ENCODE assay signal across 21 cellular contexts in the genomic region with DNA sequence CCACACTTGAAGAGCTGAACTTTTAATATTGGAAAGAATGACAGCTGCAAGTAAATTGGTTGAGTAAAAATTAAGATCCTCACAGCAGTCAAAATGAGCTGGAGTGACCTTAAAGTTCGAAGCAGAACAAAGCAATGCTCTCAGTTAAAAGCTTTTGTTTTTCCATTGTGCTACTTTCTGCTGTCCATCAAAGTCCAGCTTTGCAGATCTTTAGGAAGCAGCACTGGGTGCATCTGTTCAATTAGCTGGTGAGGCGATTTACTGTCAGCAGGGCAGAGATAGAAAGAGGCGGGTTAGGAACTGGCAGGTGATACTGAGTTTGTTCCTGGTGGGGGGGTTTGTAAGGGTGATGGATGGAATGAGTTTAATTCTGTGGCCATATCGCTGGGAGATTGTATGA.
DNase-seq lines count a peak whose midpoint lies in the region; TF ChIP-seq lines count a peak whose summit lies in the region.
"Had no signal": no experiment of that assay in that cellular context is flagged by ENCODE, and none has a peak within 500 bp of the region (broad histone marks: within the 10 kb centered on the region; RNA-seq: fewer than 3 reads in every experiment).

No MANE protein-coding gene starts in this region.

- DNase-seq in BE2C, result peak; percentile 31
- DNase-seq in NCI-H2081 (lab: John Stamatoyannopoulos, UW), result peak; percentile 46 to 88
- DNase-seq in midbrain (lab: John Stamatoyannopoulos, UW), result peak; percentile 43
- DNase-seq in PC-9, result no peak
- no peak for DNase-seq in NOMO-1 treated with dmso at 0.1 percent for 144 hours (lab: John Stamatoyannopoulos, UW; ENCODE audit: unreplicated experiment)
- DNase-seq in dermis blood vessel endothelial cell, result no peak
- DNase-seq: activated CD4-positive, alpha-beta memory T cell treated with anti-CD3 and anti-CD28 coated beads, Interleukin-2, amount 10 ng/mL, durations not matched to agents 7 days and 5 days; activated naive CD8-positive, alpha-beta T cell treated with anti-CD3 and anti-CD28 coated beads for 36 hours; HCEC 1CT; heart right ventricle; naive thymus-derived CD4-positive, alpha-beta T cell; NCI-H2029; ovary; spleen; stimulated activated CD4-positive, alpha-beta T cell treated with anti-CD3 and anti-CD28 coated beads, Interleukin-2, amount 100 ng/mL, for 48 hours had no signal

- H3K4me1 ChIP-seq in BE2C, result peaks cover 6% of the 10 kb centered on the region; the same call in 1 of the 2 replicates
- H3K4me1 ChIP-seq in PC-9 (replicated peaks; ENCODE audit: insufficient read depth), result no peaks in the 10 kb centered on the region
- H3K4me1 ChIP-seq: ascending aorta, heart right ventricle, right atrium auricular region, spleen, suprapubic skin had no signal

- no TSS peak for BruUV-seq in PC-9 (replicated peaks; lab: Mats Ljungman, UMichigan)

- CTCF ChIA-PET in PC-9 (lab: Charles Lee), result no interaction called here

- no peak overlapping the region for H2AFZ ChIP-seq in PC-9

- no peaks in the 10 kb centered on the region for H3K79me2 ChIP-seq in PC-9 (ENCODE audit: low read depth)

- H3K36me3 ChIP-seq in BE2C (no peaks in the 10 kb centered on the region), PC-9 (ENCODE audit: low read depth) (no peaks in the 10 kb centered on the region)
- H3K36me3 ChIP-seq: heart right ventricle, ovary, right atrium auricular region, spleen, suprapubic skin had no signal

- H3K9me3 Mint-ChIP-seq in brain, result no peaks in the 10 kb centered on the region
- H3K9me3 Mint-ChIP-seq: activated CD4-positive, alpha-beta memory T cell treated with anti-CD3 and anti-CD28 coated beads, Interleukin-2, amount 10 ng/mL, durations not matched to agents 7 days and 5 days; activated naive CD8-positive, alpha-beta T cell treated with anti-CD3 and anti-CD28 coated beads for 36 hours; central memory CD8-positive, alpha-beta T cell; naive thymus-derived CD4-positive, alpha-beta T cell had no signal

- intact Hi-C loops in PC-9 (cut with micrococcal nuclease; ENCODE audit: unreplicated experiment), result no loop called here

- no peaks in the 10 kb centered on the region for H3K9me2 ChIP-seq in PC-9 (ENCODE audit: insufficient read depth)

- H3K36me3 Mint-ChIP-seq in brain, result no peaks in the 10 kb centered on the region
- H3K36me3 Mint-ChIP-seq: activated naive CD8-positive, alpha-beta T cell treated with anti-CD3 and anti-CD28 coated beads for 36 hours; naive thymus-derived CD4-positive, alpha-beta T cell; stimulated activated effector memory CD8-positive, alpha-beta T cell treated with anti-CD3 and anti-CD28 coated beads, Interleukin-12 subunit alpha, Interleukin-12 subunit beta, amount 100 ng/mL, for 72 hours had no signal

- H3K4me2 ChIP-seq in PC-9, result no peak overlapping the region

- no peaks in the 10 kb centered on the region for H3K27me3 ChIP-seq in BE2C
- no peaks in the 10 kb centered on the region for H3K27me3 ChIP-seq in PC-9 (ENCODE audit: insufficient read depth, low read depth)
- H3K27me3 ChIP-seq: ascending aorta, heart right ventricle, ovary, right atrium auricular region, spleen, suprapubic skin had no signal

- no peaks in the 10 kb centered on the region for H3K9me3 ChIP-seq in BE2C
- H3K9me3 ChIP-seq in PC-9 (ENCODE audit: insufficient read depth, low read depth), result no peaks in the 10 kb centered on the region
- H3K9me3 ChIP-seq: ascending aorta, heart right ventricle, ovary, right atrium auricular region, spleen, suprapubic skin had no signal

- POLR2A ChIA-PET in PC-9 (lab: Charles Lee; ENCODE audit: unreplicated experiment), result no interaction called here

- H3K27ac ChIP-seq in PC-9, result no peak overlapping the region
- H3K27ac ChIP-seq: ascending aorta, heart right ventricle, ovary, right atrium auricular region, spleen, suprapubic skin had no signal

- H3K4me3 ChIP-seq in BE2C (ENCODE audit: low read depth, low read length) (no peak overlapping the region), PC-9 (no peak overlapping the region)
- H3K4me3 ChIP-seq: ascending aorta, heart right ventricle, ovary, right atrium auricular region, spleen, suprapubic skin had no signal

- H3K4me3 Mint-ChIP-seq in brain, result peak overlapping the region in 4 of 5 experiments; percentile 14 to 64 (median 36)
- H3K4me3 Mint-ChIP-seq: activated CD4-positive, alpha-beta memory T cell treated with anti-CD3 and anti-CD28 coated beads, Interleukin-2, amount 10 ng/mL, durations not matched to agents 7 days and 5 days; activated naive CD8-positive, alpha-beta T cell treated with anti-CD3 and anti-CD28 coated beads for 36 hours; central memory CD8-positive, alpha-beta T cell; naive thymus-derived CD4-positive, alpha-beta T cell; stimulated activated effector memory CD8-positive, alpha-beta T cell treated with anti-CD3 and anti-CD28 coated beads, Interleukin-12 subunit alpha, Interleukin-12 subunit beta, amount 100 ng/mL, for 72 hours had no signal

- TF ChIP-seq CTCF in BE2C (IDR thresholded peaks at IDR 0.05; ENCODE audit: low read depth, low read length), result no peak
- no peak for TF ChIP-seq CTCF in brain (conservative IDR thresholded peaks at IDR 0.05)
- no peak for TF ChIP-seq CTCF in PC-9 (conservative IDR thresholded peaks at IDR 0.05)

- H3F3A ChIP-seq in PC-9 (ENCODE audit: insufficient read depth, low read depth), result no peaks in the 10 kb centered on the region

- no peaks in the 10 kb centered on the region for H4K20me1 ChIP-seq in PC-9 (ENCODE audit: insufficient read depth)

- H3K4me1 Mint-ChIP-seq in brain, result peaks cover 33% of the 10 kb centered on the region
- H3K4me1 Mint-ChIP-seq: activated CD4-positive, alpha-beta memory T cell treated with anti-CD3 and anti-CD28 coated beads, Interleukin-2, amount 10 ng/mL, durations not matched to agents 7 days and 5 days; activated naive CD8-positive, alpha-beta T cell treated with anti-CD3 and anti-CD28 coated beads for 36 hours; central memory CD8-positive, alpha-beta T cell; naive thymus-derived CD4-positive, alpha-beta T cell; stimulated activated effector memory CD8-positive, alpha-beta T cell treated with anti-CD3 and anti-CD28 coated beads, Interleukin-12 subunit alpha, Interleukin-12 subunit beta, amount 100 ng/mL, for 72 hours had no signal

- peak overlapping the region in 3 of 5 experiments; percentile 23 to 75 (median 68) for H3K27ac Mint-ChIP-seq in brain
- H3K27ac Mint-ChIP-seq: activated CD4-positive, alpha-beta memory T cell treated with anti-CD3 and anti-CD28 coated beads, Interleukin-2, amount 10 ng/mL, durations not matched to agents 7 days and 5 days; activated naive CD8-positive, alpha-beta T cell treated with anti-CD3 and anti-CD28 coated beads for 36 hours; naive thymus-derived CD4-positive, alpha-beta T cell; stimulated activated effector memory CD8-positive, alpha-beta T cell treated with anti-CD3 and anti-CD28 coated beads, Interleukin-12 subunit alpha, Interleukin-12 subunit beta, amount 100 ng/mL, for 72 hours had no signal

- H3K27me3 Mint-ChIP-seq in brain, result peaks cover 3% of the 10 kb centered on the region
- H3K27me3 Mint-ChIP-seq: activated CD4-positive, alpha-beta memory T cell treated with anti-CD3 and anti-CD28 coated beads, Interleukin-2, amount 10 ng/mL, durations not matched to agents 7 days and 5 days; activated naive CD8-positive, alpha-beta T cell treated with anti-CD3 and anti-CD28 coated beads for 36 hours; central memory CD8-positive, alpha-beta T cell; naive thymus-derived CD4-positive, alpha-beta T cell had no signal

Comparison
In these comparisons a context has a peak if more than half of its experiments do, and no peak if none do; other contexts are left out.
1. DNase-seq: peak in BE2C (single experiment), NCI-H2081 (2 of 2) and midbrain (single experiment); none in PC-9 (0 of 2), NOMO-1 treated with dmso at 0.1 percent for 144 hours (single experiment) and dermis blood vessel endothelial cell (single experiment).